1 cellular context compared by ENCODE assay signal in the genomic region with DNA sequence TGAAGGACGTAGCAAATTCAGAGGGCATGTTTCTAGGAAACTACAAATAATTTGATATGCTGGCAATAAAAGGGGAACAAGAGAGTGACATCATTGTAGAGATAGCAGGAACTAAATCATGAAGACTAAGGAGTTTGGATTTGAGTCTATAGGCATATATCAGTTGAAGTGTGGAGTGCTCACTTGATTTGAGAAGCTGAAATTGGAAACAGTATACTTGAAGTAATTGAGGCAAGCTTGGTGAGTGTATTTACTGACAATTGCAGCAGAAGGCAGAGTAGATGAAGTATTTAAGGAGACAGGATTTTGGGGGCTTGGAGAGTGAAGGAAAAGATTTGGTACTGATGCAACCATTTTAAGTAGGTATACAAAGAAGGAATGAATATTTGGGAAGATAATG.
TF ChIP-seq lines count a peak whose summit lies in the region.

No MANE protein-coding gene starts in this region.

TF ChIP-seq in HepG2, 621 proteins besides CTCF, POLR2A, EP300 and RAD21:
- TF ChIP-seq RBM22 (optimal IDR thresholded peaks at IDR 0.05; ENCODE audit: low read length) (peak; percentile 80), FOXJ3 (CRISPR knock-in tag; IDR thresholded peaks at IDR 0.05; ENCODE audit: borderline replicate concordance) (no peak), RXRA (CRISPR knock-in tag; IDR thresholded peaks at IDR 0.05) (no peak), MED13 (CRISPR knock-in tag; IDR thresholded peaks at IDR 0.05) (no peak), ZNF501 (CRISPR knock-in tag; IDR thresholded peaks at IDR 0.05) (no peak), YEATS4 (CRISPR knock-in tag; IDR thresholded peaks at IDR 0.05; ENCODE audit: borderline replicate concordance) (no peak), PCBP1 (IDR thresholded peaks at IDR 0.05; ENCODE audit: borderline replicate concordance, low read depth, low read length) (no peak), ZNF709 (CRISPR knock-in tag; IDR thresholded peaks at IDR 0.05) (no peak)
